In genomic region chr2:156687715-156688114, GRCh38 we compare ENCODE assay signal across 19 cellular contexts.
DNase-seq lines count a peak whose midpoint lies in the region; TF ChIP-seq lines count a peak whose summit lies in the region.
"Had no signal": no experiment of that assay in that cellular context is flagged by ENCODE, and none has a peak within 500 bp of the region (broad histone marks: within the 10 kb centered on the region; RNA-seq: fewer than 3 reads in every experiment).

No MANE protein-coding gene starts in this region.

- H3K9me3 ChIP-seq in adipocyte (ENCODE audit: control insufficient read depth, low read length): no peaks in the 10 kb centered on the region
- H3K9me3 ChIP-seq: Caco-2 had no signal

- no peak overlapping the region for H3K9ac ChIP-seq in adipocyte (ENCODE audit: low read length)

- BruUV-seq in Calu3 (replicated peaks; lab: Mats Ljungman, UMichigan): no TSS peak

- no peak overlapping the region for H3K27ac Mint-ChIP-seq in Calu3 (ENCODE audit: unreplicated experiment)
- H3K27ac Mint-ChIP-seq: activated naive CD8-positive, alpha-beta T cell treated with anti-CD3 and anti-CD28 coated beads, Interleukin-2, amount 50 U/mL, for 24 hours; activated T-helper 1 cell treated with anti-CD3 and anti-CD28 coated beads, Interleukin-12 subunit alpha, Interleukin-12 subunit beta, Interleukin-2, Interleukin-4 antibody, amounts not matched to agents 30 ng/mL and 10 ng/mL and 1 ng/mL, durations not matched to agents 14 hours and 24 hours and 36 hours; immature natural killer cell; T-cell; WTC11 had no signal

- H3K36me3 ChIP-seq in adipocyte (ENCODE audit: control insufficient read depth, insufficient read depth, low read length, severe bottlenecking): no peaks in the 10 kb centered on the region

- CTCF ChIA-PET in Calu3 (lab: Charles Lee): no interaction called here

- no peaks in the 10 kb centered on the region for H3K27me3 Mint-ChIP-seq in Calu3 (ENCODE audit: unreplicated experiment)

- no peaks in the 10 kb centered on the region for H3K9me3 Mint-ChIP-seq in Calu3 (ENCODE audit: low read depth, unreplicated experiment)
- H3K9me3 Mint-ChIP-seq: activated naive CD8-positive, alpha-beta T cell treated with anti-CD3 and anti-CD28 coated beads, Interleukin-2, amount 50 U/mL, for 24 hours; activated T-helper 1 cell treated with anti-CD3 and anti-CD28 coated beads, Interleukin-12 subunit alpha, Interleukin-12 subunit beta, Interleukin-2, Interleukin-4 antibody, amounts not matched to agents 30 ng/mL and 10 ng/mL and 1 ng/mL, durations not matched to agents 14 hours and 24 hours and 36 hours; central memory CD8-positive, alpha-beta T cell; T-cell had no signal

- peaks cover 14% of the 10 kb centered on the region for H3K4me1 Mint-ChIP-seq in Calu3 (ENCODE audit: low read depth, unreplicated experiment)
- H3K4me1 Mint-ChIP-seq: activated naive CD8-positive, alpha-beta T cell treated with anti-CD3 and anti-CD28 coated beads, Interleukin-2, amount 50 U/mL, for 24 hours; central memory CD8-positive, alpha-beta T cell; immature natural killer cell; T-cell had no signal

- DNase-seq in Calu3: peak; percentile 6
- DNase-seq in adipocyte (ENCODE audit: low read depth): peak; percentile 30
- peak; percentile 21 for DNase-seq in glomerular visceral epithelial cell (ENCODE audit: extremely low spot score)
- DNase-seq in DMS 273 (lab: John Stamatoyannopoulos, UW; ENCODE audit: unreplicated experiment): no peak
- no peak for DNase-seq in NCI-H1092 (lab: John Stamatoyannopoulos, UW)
- no peak for DNase-seq in pons (ENCODE audit: low spot score)
- no peak for DNase-seq in activated naive CD4-positive, alpha-beta T cell (lab: John Stamatoyannopoulos, UW)
- DNase-seq: activated CD8-positive, alpha-beta memory T cell treated with anti-CD3 and anti-CD28 coated beads for 24 hours; activated naive CD8-positive, alpha-beta T cell treated with anti-CD3 and anti-CD28 coated beads, Interleukin-2, amount 50 U/mL, for 24 hours; Caco-2; immature natural killer cell; mesenchymal stem cell; NCI-H1930; NCI-H524 treated with DMSO at 0.1 percent for 48 hours; T-cell had no signal

- intact Hi-C loops in Calu3 (cut with micrococcal nuclease; ENCODE audit: unreplicated experiment): no loop called here

- H3K4me3 ChIP-seq in adipocyte (ENCODE audit: low read length): no peak overlapping the region

- TF ChIP-seq EP300 in Ishikawa (IDR thresholded peaks at IDR 0.05; ENCODE audit: borderline replicate concordance): no peak

- no peak for TF ChIP-seq RAD21 in Ishikawa (IDR thresholded peaks at IDR 0.05; ENCODE audit: low read depth)

- H3K4me3 Mint-ChIP-seq in Calu3 (ENCODE audit: low read depth, unreplicated experiment): no peak overlapping the region
- H3K4me3 Mint-ChIP-seq: activated naive CD8-positive, alpha-beta T cell treated with anti-CD3 and anti-CD28 coated beads, Interleukin-2, amount 50 U/mL, for 24 hours; activated T-helper 1 cell treated with anti-CD3 and anti-CD28 coated beads, Interleukin-12 subunit alpha, Interleukin-12 subunit beta, Interleukin-2, Interleukin-4 antibody, amounts not matched to agents 30 ng/mL and 10 ng/mL and 1 ng/mL, durations not matched to agents 14 hours and 24 hours and 36 hours; central memory CD8-positive, alpha-beta T cell; immature natural killer cell; T-cell; WTC11 had no signal

- H3K4me1 ChIP-seq in adipocyte (ENCODE audit: control insufficient read depth, insufficient read depth, low read length): peaks cover 9% of the 10 kb centered on the region
- H3K4me1 ChIP-seq: Caco-2 had no signal

- no peak for TF ChIP-seq CTCF in Calu3 (IDR thresholded peaks at IDR 0.05; ENCODE audit: unreplicated experiment)

- no peaks in the 10 kb centered on the region for H3K27me3 ChIP-seq in adipocyte (replicated peaks; ENCODE audit: control insufficient read depth, insufficient read depth, low read length)

- H3K36me3 Mint-ChIP-seq in Calu3 (ENCODE audit: insufficient read depth, unreplicated experiment): no peaks in the 10 kb centered on the region
- H3K36me3 Mint-ChIP-seq: immature natural killer cell, T-cell had no signal

TF ChIP-seq in Ishikawa, 13 proteins besides CTCF, POLR2A, EP300 and RAD21:
- TF ChIP-seq CEBPB (IDR thresholded peaks at IDR 0.05): peak; percentile 77
- TF ChIP-seq TAF1 (IDR thresholded peaks at IDR 0.05; ENCODE audit: low read depth): no peak
- no peak for TF ChIP-seq TEAD4 (IDR thresholded peaks at IDR 0.05)

Comparison
In these comparisons a context has a peak if more than half of its experiments do, and no peak if none do; other contexts are left out.
1. DNase-seq: peak in Calu3 (single experiment), adipocyte (single experiment) and glomerular visceral epithelial cell (single experiment); none in DMS 273 (single experiment), NCI-H1092 (single experiment), pons (single experiment) and activated naive CD4-positive, alpha-beta T cell (0 of 4).